10 cellular contexts compared by ENCODE assay signal in the genomic region with DNA sequence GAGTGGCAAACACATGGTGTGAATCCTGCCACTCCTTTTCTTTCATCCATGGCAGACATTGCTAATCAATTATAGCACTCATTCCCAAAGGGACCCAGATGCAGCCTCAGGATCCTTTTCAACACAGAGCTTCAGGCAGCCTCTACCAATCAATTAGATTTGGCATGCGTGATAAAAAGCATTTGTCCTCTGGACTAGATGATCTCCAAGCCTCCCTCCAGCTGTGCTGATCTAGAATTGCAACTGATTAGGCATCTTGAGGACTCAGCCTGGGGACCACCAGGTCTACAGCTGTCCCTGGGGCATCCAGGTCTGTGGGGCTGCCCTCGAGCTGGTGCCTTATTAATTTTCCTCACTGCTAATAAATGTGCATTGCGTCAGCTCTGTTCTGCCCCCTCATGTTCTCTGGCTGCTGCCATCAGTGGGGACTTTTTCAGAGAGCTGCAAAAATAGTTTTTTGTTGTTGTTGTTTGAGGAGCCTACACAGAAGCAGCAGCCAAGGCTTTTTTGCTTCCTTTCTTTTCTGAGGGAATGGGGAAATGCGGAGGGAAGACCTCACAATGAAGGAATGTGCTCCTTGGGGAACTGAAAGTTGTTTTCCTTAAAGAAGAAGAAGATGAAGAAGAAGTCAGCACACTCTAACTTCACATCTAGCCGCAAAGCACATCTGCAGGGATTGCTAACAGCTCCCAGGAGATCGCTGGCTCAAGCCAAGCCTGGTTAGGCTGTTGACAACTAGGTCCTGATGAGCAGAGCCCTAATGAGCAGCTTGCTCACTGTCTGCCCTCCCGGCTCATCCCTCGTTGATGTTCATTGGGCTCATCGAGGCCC. TPM values are rescaled to one million over a fixed set of nuclear protein-coding genes. Genes with fewer than 3 reads are reported as not detected.
DNase-seq lines count a peak whose midpoint lies in the region; ATAC-seq, FAIRE-seq and TF ChIP-seq lines count a peak whose summit lies in the region.
"Had no signal": no experiment of that assay in that cellular context is flagged by ENCODE, and none has a peak within 500 bp of the region (broad histone marks: within the 10 kb centered on the region; RNA-seq: fewer than 3 reads in every experiment).

No MANE protein-coding gene starts in this region.

- FAIRE-seq in astrocyte (lab: Jason Lieb, UNC): peak; percentile 52
- FAIRE-seq: keratinocyte had no signal

- peaks cover 68% of the 10 kb centered on the region for H3K27me3 Mint-ChIP-seq in astrocyte (ENCODE audit: low read depth, unreplicated experiment)
- H3K27me3 Mint-ChIP-seq in activated naive CD8-positive, alpha-beta T cell treated with anti-CD3 and anti-CD28 coated beads, Interleukin-2, amount 50 U/mL, for 24 hours: peaks cover 38% of the 10 kb centered on the region
- peaks cover 62% of the 10 kb centered on the region for H3K27me3 Mint-ChIP-seq in activated naive CD8-positive, alpha-beta T cell treated with anti-CD3 and anti-CD28 coated beads for 36 hours

- H3K9ac ChIP-seq in astrocyte (ENCODE audit: low read length) (peak overlapping the region; percentile 12), skeletal muscle satellite cell (ENCODE audit: low read depth, low read length) (peak overlapping the region; percentile 64)

- H3K36me3 ChIP-seq in astrocyte (ENCODE audit: insufficient read depth, low read length) (no peaks in the 10 kb centered on the region), hepatocyte (replicated peaks; ENCODE audit: insufficient read depth, low read depth) (no peaks in the 10 kb centered on the region), skeletal muscle satellite cell (ENCODE audit: insufficient read depth, low read length) (no peaks in the 10 kb centered on the region)

- H3K4me1 ChIP-seq in astrocyte (ENCODE audit: insufficient read depth, low read length) (peaks cover 45% of the 10 kb centered on the region), hepatocyte (ENCODE audit: insufficient read depth) (peaks cover 37% of the 10 kb centered on the region), skeletal muscle satellite cell (ENCODE audit: control insufficient read depth, insufficient read depth, low read length) (peaks cover 71% of the 10 kb centered on the region)

- H3K4me2 ChIP-seq in astrocyte (ENCODE audit: low read length): peak overlapping the region; percentile 52
- H3K4me2 ChIP-seq in hepatocyte: peak overlapping the region; percentile 60
- H3K4me2 ChIP-seq in skeletal muscle satellite cell (ENCODE audit: low read length): peak overlapping the region; percentile 84

- TF ChIP-seq CTCF in astrocyte (IDR thresholded peaks at IDR 0.05; ENCODE audit: insufficient read depth, low read depth, low read length) (no peak), hepatocyte (IDR thresholded peaks at IDR 0.05; ENCODE audit: poor library complexity) (no peak)

- H3K9me2 ChIP-seq in hepatocyte (replicated peaks; ENCODE audit: insufficient read depth): no peaks in the 10 kb centered on the region

- H3K36me3 Mint-ChIP-seq in astrocyte (ENCODE audit: low read depth, unreplicated experiment): peaks cover under 1% of the 10 kb centered on the region
- H3K36me3 Mint-ChIP-seq in activated naive CD8-positive, alpha-beta T cell treated with anti-CD3 and anti-CD28 coated beads, Interleukin-2, amount 50 U/mL, for 24 hours (ENCODE audit: low read depth): no peaks in the 10 kb centered on the region
- no peaks in the 10 kb centered on the region for H3K36me3 Mint-ChIP-seq in activated naive CD8-positive, alpha-beta T cell treated with anti-CD3 and anti-CD28 coated beads for 36 hours

- no peaks in the 10 kb centered on the region for H3K9me3 ChIP-seq in astrocyte (ENCODE audit: insufficient read depth, low read depth, low read length)
- H3K9me3 ChIP-seq in hepatocyte (ENCODE audit: low read depth): no peaks in the 10 kb centered on the region
- H3K9me3 ChIP-seq in skeletal muscle satellite cell (replicated peaks; ENCODE audit: low read length): no peaks in the 10 kb centered on the region

- H3K27ac Mint-ChIP-seq in astrocyte (ENCODE audit: unreplicated experiment): peak overlapping the region; percentile 42
- no peak overlapping the region for H3K27ac Mint-ChIP-seq in activated naive CD8-positive, alpha-beta T cell treated with anti-CD3 and anti-CD28 coated beads, Interleukin-2, amount 50 U/mL, for 24 hours
- H3K27ac Mint-ChIP-seq in activated naive CD8-positive, alpha-beta T cell treated with anti-CD3 and anti-CD28 coated beads for 36 hours: no peak overlapping the region

- H3K27ac ChIP-seq in astrocyte (ENCODE audit: low read depth, low read length): no peak overlapping the region
- H3K27ac ChIP-seq in hepatocyte: peak overlapping the region; percentile 60

- 55% methylated on average over 9 of the region's 9 CpGs for WGBS in hepatocyte (ENCODE audit: low lambda C conversion rate, missing lambda C conversion rate)

- H3K27me3 ChIP-seq in astrocyte (ENCODE audit: insufficient read depth, low read length) (no peaks in the 10 kb centered on the region), hepatocyte (peaks cover 12% of the 10 kb centered on the region), skeletal muscle satellite cell (ENCODE audit: control insufficient read depth, insufficient read depth, low read length) (no peaks in the 10 kb centered on the region)

- H3K4me1 Mint-ChIP-seq in astrocyte (ENCODE audit: low read depth, unreplicated experiment): peaks cover 34% of the 10 kb centered on the region
- H3K4me1 Mint-ChIP-seq in activated naive CD8-positive, alpha-beta T cell treated with anti-CD3 and anti-CD28 coated beads, Interleukin-2, amount 50 U/mL, for 24 hours: peaks cover 3% of the 10 kb centered on the region
- peaks cover 4% of the 10 kb centered on the region for H3K4me1 Mint-ChIP-seq in activated naive CD8-positive, alpha-beta T cell treated with anti-CD3 and anti-CD28 coated beads for 36 hours

- H4K20me1 ChIP-seq in astrocyte (ENCODE audit: insufficient read depth, low read length) (no peaks in the 10 kb centered on the region), hepatocyte (ENCODE audit: insufficient read depth, poor library complexity, severe bottlenecking) (no peaks in the 10 kb centered on the region)

- H3K79me2 ChIP-seq in astrocyte (ENCODE audit: insufficient read depth, low read length) (no peaks in the 10 kb centered on the region), hepatocyte (no peaks in the 10 kb centered on the region)

- H3K4me3 Mint-ChIP-seq in astrocyte (ENCODE audit: unreplicated experiment): peak overlapping the region; percentile 54
- no peak overlapping the region for H3K4me3 Mint-ChIP-seq in activated naive CD8-positive, alpha-beta T cell treated with anti-CD3 and anti-CD28 coated beads, Interleukin-2, amount 50 U/mL, for 24 hours
- H3K4me3 Mint-ChIP-seq in activated naive CD8-positive, alpha-beta T cell treated with anti-CD3 and anti-CD28 coated beads for 36 hours: no peak overlapping the region

- H3K4me3 ChIP-seq in astrocyte (ENCODE audit: insufficient read depth, low read depth, low read length) (no peak overlapping the region), hepatocyte (no peak overlapping the region), skeletal muscle satellite cell (ENCODE audit: low read length) (peak overlapping the region; percentile 53)

- H2AFZ ChIP-seq in astrocyte (ENCODE audit: low read depth, low read length) (no peak overlapping the region), hepatocyte (no peak overlapping the region)

- no peak for ATAC-seq in HG02798 (IDR thresholded peaks at IDR 0.05; ENCODE audit: poor library complexity, unreplicated experiment)
- ATAC-seq in activated naive CD8-positive, alpha-beta T cell treated with anti-CD3 and anti-CD28 coated beads, Interleukin-2, amount 50 U/mL, for 24 hours: no peak

- peaks cover 4% of the 10 kb centered on the region for H3K9me3 Mint-ChIP-seq in astrocyte (ENCODE audit: unreplicated experiment)
- H3K9me3 Mint-ChIP-seq in activated naive CD8-positive, alpha-beta T cell treated with anti-CD3 and anti-CD28 coated beads, Interleukin-2, amount 50 U/mL, for 24 hours: no peaks in the 10 kb centered on the region
- H3K9me3 Mint-ChIP-seq in activated naive CD8-positive, alpha-beta T cell treated with anti-CD3 and anti-CD28 coated beads for 36 hours: no peaks in the 10 kb centered on the region

- peak; percentile 83 for DNase-seq in GM03348 (ENCODE audit: low spot score)
- DNase-seq in astrocyte (ENCODE audit: low read depth): peak; percentile 64
- DNase-seq in hepatocyte (ENCODE audit: low spot score): no peak
- no peak for DNase-seq in stimulated activated naive CD4-positive, alpha-beta T cell treated with Interleukin-2 at 50 U/mL for 16 hours (lab: John Stamatoyannopoulos, UW)
- no peak for DNase-seq in activated naive CD8-positive, alpha-beta T cell treated with anti-CD3 and anti-CD28 coated beads, Interleukin-2, amount 50 U/mL, for 24 hours
- no peak for DNase-seq in activated naive CD8-positive, alpha-beta T cell treated with anti-CD3 and anti-CD28 coated beads for 36 hours
- DNase-seq: activated naive CD4-positive, alpha-beta T cell had no signal

RNA-seq across cellular contexts. Expression of gene ATOH8, which starts 8.8 kb away (rescaled TPM):
- total RNA-seq in astrocyte: 1.2 and 1.9 TPM in 2 replicates
- 2.0 and 2.9 TPM in 2 replicates for total RNA-seq in hepatocyte
- polyA plus RNA-seq in hepatocyte: 1.3 and 2.1 TPM in 2 replicates
- total RNA-seq in skeletal muscle satellite cell (2012; rRNA removed): 36.3 and 44.6 TPM in 2 replicates
- total RNA-seq in activated naive CD8-positive, alpha-beta T cell treated with anti-CD3 and anti-CD28 coated beads for 36 hours: not detected
- polyA plus RNA-seq: keratinocyte had no signal

RNA-seq across cellular contexts. Expression of gene GNLY, which starts 50.8 kb away (rescaled TPM):
- total RNA-seq in astrocyte (not detected in 2 replicates), hepatocyte (not detected in 2 replicates)
- polyA plus RNA-seq in hepatocyte: 1.0 TPM in 1 of 2 replicates, not detected in the other
- total RNA-seq in skeletal muscle satellite cell (2012; rRNA removed): 0.22 TPM in 1 of 2 replicates, not detected in the other
- total RNA-seq in activated naive CD8-positive, alpha-beta T cell treated with anti-CD3 and anti-CD28 coated beads for 36 hours: 1 to 10 TPM; 1.5 to 2.1 TPM
- polyA plus RNA-seq: keratinocyte had no signal

Comparison
In these comparisons a context has a peak if more than half of its experiments do, and no peak if none do; other contexts are left out.
1. DNase-seq: peak in GM03348 (single experiment) and astrocyte (single experiment); none in hepatocyte (single experiment), stimulated activated naive CD4-positive, alpha-beta T cell treated with Interleukin-2 at 50 U/mL for 16 hours (single experiment), activated naive CD8-positive, alpha-beta T cell treated with anti-CD3 and anti-CD28 coated beads, Interleukin-2, amount 50 U/mL, for 24 hours (single experiment) and activated naive CD8-positive, alpha-beta T cell treated with anti-CD3 and anti-CD28 coated beads for 36 hours (single experiment).
2. Peak in every context shown above with its lines, with median percentiles within 50 percentile points of each other: H3K4me2 ChIP-seq.